In genomic region chr1:183892351-183892793, GRCh38 we compare ENCODE assay signal across 1 cellular context.
A peak's percentile ranks its signal among the peaks of the same experiment; 100 is the strongest.
TF ChIP-seq lines count a peak whose summit lies in the region.

No MANE protein-coding gene starts in this region.

TF ChIP-seq in HepG2, 621 proteins besides CTCF, POLR2A, EP300 and RAD21 (continued from another document and continues in another):
- no peak for TF ChIP-seq HMGXB4 (CRISPR knock-in tag; IDR thresholded peaks at IDR 0.05; ENCODE audit: borderline replicate concordance in 1 of 2, low read depth in 1 of 2)
- TF ChIP-seq SP5 (CRISPR knock-in tag; IDR thresholded peaks at IDR 0.05; ENCODE audit: borderline replicate concordance, low read depth): no peak
- TF ChIP-seq ZNF614 (CRISPR knock-in tag; IDR thresholded peaks at IDR 0.05; ENCODE audit: borderline replicate concordance): 0 out of 2 replicates have a peak, but pooled peaks have one; percentile 48
- TF ChIP-seq CEBPG (CRISPR knock-in tag; IDR thresholded peaks at IDR 0.05): peak; percentile 88
- no peak for TF ChIP-seq PHF8 (CRISPR knock-in tag; IDR thresholded peaks at IDR 0.05)
- no peak for TF ChIP-seq ELF1 (CRISPR knock-in tag; IDR thresholded peaks at IDR 0.05)
- no peak for TF ChIP-seq UBTF (CRISPR knock-in tag; IDR thresholded peaks at IDR 0.05)
- no peak for TF ChIP-seq PAX8 (CRISPR knock-in tag; IDR thresholded peaks at IDR 0.05; ENCODE audit: borderline replicate concordance)
- no peak for TF ChIP-seq SRY (CRISPR knock-in tag; IDR thresholded peaks at IDR 0.05)
- no peak for TF ChIP-seq STAT6 (CRISPR knock-in tag; IDR thresholded peaks at IDR 0.05; ENCODE audit: borderline replicate concordance)
- TF ChIP-seq ZZZ3 (CRISPR knock-in tag; IDR thresholded peaks at IDR 0.05; ENCODE audit: borderline replicate concordance): no peak
- TF ChIP-seq ZNF335 (CRISPR knock-in tag; IDR thresholded peaks at IDR 0.05): no peak
- no peak for TF ChIP-seq CERS6 (CRISPR knock-in tag; IDR thresholded peaks at IDR 0.05)
- TF ChIP-seq MEIS1 (CRISPR knock-in tag; IDR thresholded peaks at IDR 0.05; ENCODE audit: borderline replicate concordance): no peak
- no peak for TF ChIP-seq MTF2 (CRISPR knock-in tag; IDR thresholded peaks at IDR 0.05; ENCODE audit: borderline replicate concordance)
- TF ChIP-seq ATAD3A (CRISPR knock-in tag; IDR thresholded peaks at IDR 0.05): no peak
- TF ChIP-seq ETV5 (CRISPR knock-in tag; IDR thresholded peaks at IDR 0.05; ENCODE audit: borderline replicate concordance): peak; percentile 23; the same call in 1 of the 2 replicates
- no peak for TF ChIP-seq ZBTB20 (CRISPR knock-in tag; IDR thresholded peaks at IDR 0.05; ENCODE audit: borderline replicate concordance, low read depth)
- TF ChIP-seq HHEX (CRISPR knock-in tag; IDR thresholded peaks at IDR 0.05): peak; percentile 62
- no peak for TF ChIP-seq ZNF607 (CRISPR knock-in tag; IDR thresholded peaks at IDR 0.05; ENCODE audit: borderline replicate concordance)
- TF ChIP-seq ARID5B (CRISPR knock-in tag; IDR thresholded peaks at IDR 0.05): peak; percentile 92
- no peak for TF ChIP-seq ZNF234 (CRISPR knock-in tag; conservative IDR thresholded peaks at IDR 0.05)
- no peak for TF ChIP-seq SNAPC4 (CRISPR knock-in tag; IDR thresholded peaks at IDR 0.05)
- no peak for TF ChIP-seq MAF1 (CRISPR knock-in tag; IDR thresholded peaks at IDR 0.05; ENCODE audit: borderline replicate concordance)
- TF ChIP-seq ERF (CRISPR knock-in tag; IDR thresholded peaks at IDR 0.05): peak; percentile 27; the same call in 1 of the 2 replicates
- 0 out of 2 replicates have a peak, but pooled peaks have one; percentile 20 for TF ChIP-seq SAP130 (CRISPR knock-in tag; IDR thresholded peaks at IDR 0.05; ENCODE audit: low read depth)
- no peak for TF ChIP-seq ZNF816 (CRISPR knock-in tag; IDR thresholded peaks at IDR 0.05; ENCODE audit: borderline replicate concordance)
- no peak for TF ChIP-seq PTBP1 (IDR thresholded peaks at IDR 0.05; ENCODE audit: low read depth, low read length, poor library complexity, severe bottlenecking)
- peak; percentile 58 for TF ChIP-seq NCOA2 (CRISPR knock-in tag; IDR thresholded peaks at IDR 0.05)
- no peak for TF ChIP-seq GZF1 (CRISPR knock-in tag; IDR thresholded peaks at IDR 0.05)
- TF ChIP-seq ZNF343 (CRISPR knock-in tag; IDR thresholded peaks at IDR 0.05): no peak
- TF ChIP-seq WIZ (CRISPR knock-in tag; IDR thresholded peaks at IDR 0.05): no peak
- TF ChIP-seq ZNF83 (CRISPR knock-in tag; IDR thresholded peaks at IDR 0.05; ENCODE audit: borderline replicate concordance): no peak
- no peak for TF ChIP-seq HOMEZ (CRISPR knock-in tag; IDR thresholded peaks at IDR 0.05; ENCODE audit: low read depth)
- peak; percentile 89 for TF ChIP-seq GATAD2A (CRISPR knock-in tag; IDR thresholded peaks at IDR 0.05)
- TF ChIP-seq ZNF784 (CRISPR knock-in tag; IDR thresholded peaks at IDR 0.05; ENCODE audit: borderline replicate concordance): no peak
- no peak for TF ChIP-seq SOX13 (IDR thresholded peaks at IDR 0.05)
- TF ChIP-seq SOX13 (CRISPR knock-in tag; conservative IDR thresholded peaks at IDR 0.05 in 1 of 2, IDR thresholded peaks at IDR 0.05 in 1 of 2): peak in 1 of 2 experiments; percentile 37; a peak in 2 of 4 replicates
- TF ChIP-seq XRCC5 (optimal IDR thresholded peaks at IDR 0.05; ENCODE audit: low read length): no peak
- no peak for TF ChIP-seq BRD4 (CRISPR knock-in tag; IDR thresholded peaks at IDR 0.05)
- no peak for TF ChIP-seq ZNF383 (CRISPR knock-in tag; IDR thresholded peaks at IDR 0.05; ENCODE audit: borderline replicate concordance)
- no peak for TF ChIP-seq FOXP1 (IDR thresholded peaks at IDR 0.05)
- TF ChIP-seq FOXP1 (CRISPR knock-in tag; IDR thresholded peaks at IDR 0.05): peak; percentile 55
- TF ChIP-seq ZNF251 (CRISPR knock-in tag; IDR thresholded peaks at IDR 0.05): no peak
- TF ChIP-seq KAT8 (CRISPR knock-in tag; IDR thresholded peaks at IDR 0.05): peak; percentile 37; the same call in 1 of the 2 replicates
- TF ChIP-seq THAP8 (CRISPR knock-in tag; IDR thresholded peaks at IDR 0.05; ENCODE audit: borderline replicate concordance): no peak
- TF ChIP-seq CHCHD3 (CRISPR knock-in tag; IDR thresholded peaks at IDR 0.05): no peak
